1 cellular context compared by ENCODE assay signal in genomic region chr11:75342231-75342918, GRCh38.
TF ChIP-seq lines count a peak whose summit lies in the region.

No MANE protein-coding gene starts in this region.

TF ChIP-seq in HepG2, 621 proteins besides CTCF, POLR2A, EP300 and RAD21 (continued from another document):
- TF ChIP-seq JUNB (CRISPR knock-in tag; IDR thresholded peaks at IDR 0.05; ENCODE audit: borderline replicate concordance) = no peak
- no peak for TF ChIP-seq ZNF710 (CRISPR knock-in tag; IDR thresholded peaks at IDR 0.05; ENCODE audit: borderline replicate concordance)
- peak; percentile 73; the same call in 1 of the 2 replicates for TF ChIP-seq ZBTB33 (CRISPR knock-in tag; IDR thresholded peaks at IDR 0.05)
- TF ChIP-seq ZNF24 (IDR thresholded peaks at IDR 0.05) = no peak
- TF ChIP-seq RXRB (CRISPR knock-in tag; IDR thresholded peaks at IDR 0.05; ENCODE audit: borderline replicate concordance) = no peak
- TF ChIP-seq ZNF891 (CRISPR knock-in tag; IDR thresholded peaks at IDR 0.05) = 0 out of 2 replicates have a peak, but pooled peaks have one; percentile 18
- no peak for TF ChIP-seq ARID4A (CRISPR knock-in tag; IDR thresholded peaks at IDR 0.05; ENCODE audit: borderline replicate concordance)
- TF ChIP-seq CREBL2 (CRISPR knock-in tag; IDR thresholded peaks at IDR 0.05; ENCODE audit: borderline replicate concordance) = no peak
- no peak for TF ChIP-seq HDAC6 (IDR thresholded peaks at IDR 0.05; ENCODE audit: low read depth, low read length)
- no peak for TF ChIP-seq ZNF33A (CRISPR knock-in tag; IDR thresholded peaks at IDR 0.05; ENCODE audit: borderline replicate concordance)
- no peak for TF ChIP-seq ZNF75D (CRISPR knock-in tag; IDR thresholded peaks at IDR 0.05; ENCODE audit: borderline replicate concordance)
